ENCODE assay signal across 31 cellular contexts in the genomic region with DNA sequence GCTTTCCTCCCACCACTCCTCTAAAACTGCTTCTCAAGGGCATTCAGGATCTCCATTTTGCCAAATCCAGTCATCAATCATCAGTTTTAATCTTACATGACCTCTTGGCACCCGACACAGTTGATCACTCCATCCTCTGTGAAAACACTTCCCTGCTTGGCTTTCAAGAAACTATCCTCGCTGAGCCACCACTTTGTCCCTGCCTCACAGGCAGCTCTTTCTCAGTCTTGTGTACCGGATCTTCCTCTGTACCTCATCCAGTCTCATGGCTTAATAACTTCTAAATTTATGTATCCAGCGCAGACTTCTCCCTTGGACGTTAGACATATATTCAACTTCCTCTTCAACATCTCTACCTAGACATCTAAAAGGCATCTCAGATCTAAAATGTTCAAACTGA.
"Had no signal": no experiment of that assay in that cellular context is flagged by ENCODE, and none has a peak within 500 bp of the region (broad histone marks: within the 10 kb centered on the region; RNA-seq: fewer than 3 reads in every experiment).

No MANE protein-coding gene starts in this region.

- H2AFZ ChIP-seq: PC-9 had no signal

- H3K4me3 Mint-ChIP-seq: activated CD4-positive, alpha-beta memory T cell treated with anti-CD3 and anti-CD28 coated beads, Interleukin-2, amount 10 ng/mL, durations not matched to agents 7 days and 5 days; activated CD8-positive, alpha-beta memory T cell treated with anti-CD3 and anti-CD28 coated beads, Interleukin-2, amount 10 ng/mL, durations not matched to agents 7 days and 5 days; activated naive CD4-positive, alpha-beta T cell treated with anti-CD3 and anti-CD28 coated beads for 36 hours; activated T-cell treated with anti-CD3 and anti-CD28 coated beads, Interleukin-2, amount 50 U/mL, for 24 hours; activated T-helper 1 cell treated with anti-CD3 and anti-CD28 coated beads, Interleukin-12 subunit alpha, Interleukin-12 subunit beta, Interleukin-2, Interleukin-4 antibody, amounts not matched to agents 30 ng/mL and 10 ng/mL and 1 ng/mL, durations not matched to agents 14 hours and 24 hours and 36 hours; IgD-negative memory B cell had no signal

- H3K9me3 ChIP-seq: adrenal gland, body of pancreas, breast epithelium, MG63, SJCRH30 had no signal

- H3K36me3 ChIP-seq: adrenal gland, breast epithelium, MG63, WERI-Rb-1 had no signal

- DNase-seq: activated CD4-positive, alpha-beta memory T cell treated with anti-CD3 and anti-CD28 coated beads, Interleukin-2, amount 10 ng/mL, durations not matched to agents 7 days and 5 days; activated CD4-positive, alpha-beta T cell treated with anti-CD3 and anti-CD28 coated beads for 1 hour; activated CD4-positive, alpha-beta T cell treated with anti-CD3 and anti-CD28 coated beads for 48 hours; activated CD4-positive, CD25-positive, alpha-beta regulatory T cell; activated CD8-positive, alpha-beta memory T cell treated with anti-CD3 and anti-CD28 coated beads for 24 hours; activated CD8-positive, alpha-beta memory T cell treated with anti-CD3 and anti-CD28 coated beads, Interleukin-2, amount 10 ng/mL, durations not matched to agents 7 days and 5 days; activated gamma-delta T cell treated with Interleukin-2 at 50 U/mL for 16 hours; activated naive CD4-positive, alpha-beta T cell treated with anti-CD3 and anti-CD28 coated beads for 36 hours; activated T-cell treated with anti-CD3 and anti-CD28 coated beads, Interleukin-2, amount 50 U/mL, for 24 hours; adrenal gland; body of pancreas; central memory CD4-positive, alpha-beta T cell; Kasumi-1; KG1; MG63; NCI-H146; NCI-H187; NCI-H2029 treated with DMSO at 0.1 percent for 48 hours; NCI-H345; NCI-H524 treated with DMSO at 0.1 percent for 48 hours; PC-9; SHP77; SJCRH30; T1000; WERI-Rb-1 had no signal

- H3K4me2 ChIP-seq: PC-9 had no signal

- H3K27me3 ChIP-seq: adrenal gland, body of pancreas, breast epithelium, MG63, SJCRH30 had no signal

- H3K4me3 ChIP-seq: adrenal gland, body of pancreas, breast epithelium, MG63, PC-9, SJCRH30, SK-N-MC had no signal

- H3K4me1 ChIP-seq: body of pancreas, breast epithelium, SJCRH30 had no signal

- H3K27me3 Mint-ChIP-seq: activated CD4-positive, alpha-beta memory T cell treated with anti-CD3 and anti-CD28 coated beads, Interleukin-2, amount 10 ng/mL, durations not matched to agents 7 days and 5 days; activated CD8-positive, alpha-beta memory T cell treated with anti-CD3 and anti-CD28 coated beads, Interleukin-2, amount 10 ng/mL, durations not matched to agents 7 days and 5 days; activated T-cell treated with anti-CD3 and anti-CD28 coated beads, Interleukin-2, amount 50 U/mL, for 24 hours; IgD-negative memory B cell had no signal

- H3K9me3 Mint-ChIP-seq: activated CD4-positive, alpha-beta memory T cell treated with anti-CD3 and anti-CD28 coated beads, Interleukin-2, amount 10 ng/mL, durations not matched to agents 7 days and 5 days; activated naive CD4-positive, alpha-beta T cell treated with anti-CD3 and anti-CD28 coated beads for 36 hours; activated naive CD4-positive, alpha-beta T cell treated with anti-CD3 and anti-CD28 coated beads, Interleukin-2, amount 50 U/mL, for 72 hours; activated T-cell treated with anti-CD3 and anti-CD28 coated beads, Interleukin-2, amount 50 U/mL, for 24 hours; activated T-helper 1 cell treated with anti-CD3 and anti-CD28 coated beads, Interleukin-12 subunit alpha, Interleukin-12 subunit beta, Interleukin-2, Interleukin-4 antibody, amounts not matched to agents 30 ng/mL and 10 ng/mL and 1 ng/mL, durations not matched to agents 14 hours and 24 hours and 36 hours had no signal

- ATAC-seq: activated CD8-positive, alpha-beta memory T cell treated with anti-CD3 and anti-CD28 coated beads, Interleukin-2, amount 10 ng/mL, durations not matched to agents 7 days and 5 days; activated naive CD4-positive, alpha-beta T cell treated with anti-CD3 and anti-CD28 coated beads, Interleukin-2, amount 50 U/mL, for 72 hours; body of pancreas had no signal

- H3K4me1 Mint-ChIP-seq: activated CD4-positive, alpha-beta memory T cell treated with anti-CD3 and anti-CD28 coated beads, Interleukin-2, amount 10 ng/mL, durations not matched to agents 7 days and 5 days; activated CD8-positive, alpha-beta memory T cell treated with anti-CD3 and anti-CD28 coated beads, Interleukin-2, amount 10 ng/mL, durations not matched to agents 7 days and 5 days had no signal

- H3K27ac ChIP-seq: adrenal gland, body of pancreas, breast epithelium, PC-9, RWPE1, SJCRH30, SK-N-MC, WERI-Rb-1 had no signal
